Comparison of ENCODE assay signal across 9 cellular contexts in the genomic region with DNA sequence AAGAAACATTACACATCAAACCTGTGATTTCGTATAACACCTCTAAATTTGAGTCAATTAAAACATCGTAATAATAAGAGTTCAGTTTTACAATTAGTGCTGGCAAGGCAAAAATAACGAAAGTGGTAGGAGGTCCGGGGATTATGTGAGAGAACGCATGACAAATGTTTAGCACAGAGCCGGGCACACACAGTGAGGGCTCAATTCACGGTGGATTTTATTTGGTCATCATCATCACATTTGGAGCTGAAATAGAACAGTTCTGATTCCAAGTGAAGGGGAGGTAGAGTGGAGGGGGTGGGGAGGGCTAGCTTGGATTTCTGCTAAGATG. TPM values are rescaled to one million over a fixed set of nuclear protein-coding genes. Genes with fewer than 3 reads are reported as not detected.
DNase-seq lines count a peak whose midpoint lies in the region; ATAC-seq and TF ChIP-seq lines count a peak whose summit lies in the region.
"Had no signal": no experiment of that assay in that cellular context is flagged by ENCODE, and none has a peak within 500 bp of the region (broad histone marks: within the 10 kb centered on the region; RNA-seq: fewer than 3 reads in every experiment).

No MANE protein-coding gene starts in this region.

- H3K4me3 ChIP-seq in DND-41 (ENCODE audit: low read depth in 1 of 2, low read length in 2 of 2) (peak overlapping the region in 1 of 2 experiments; percentile 65; a peak in 3 of 4 replicates), PC-9 (peak overlapping the region; percentile 91), epithelial cell of proximal tubule (ENCODE audit: low read depth, low read length) (peak overlapping the region; percentile 78), trophoblast cell (ENCODE audit: low read depth, low read length) (no peak overlapping the region)

- H3K18ac ChIP-seq in trophoblast cell (ENCODE audit: low read length), result no peak overlapping the region

- no peak for ATAC-seq in DND-41 (ENCODE audit: insufficient read depth, low read depth)
- no peak for ATAC-seq in GM18867 (IDR thresholded peaks at IDR 0.05; ENCODE audit: unreplicated experiment)

- H4K20me1 ChIP-seq in DND-41 (ENCODE audit: insufficient read depth, low read length) (no peaks in the 10 kb centered on the region), PC-9 (ENCODE audit: insufficient read depth) (no peaks in the 10 kb centered on the region)

- H3K27me3 ChIP-seq in DND-41 (ENCODE audit: insufficient read depth, low read length, poor library complexity) (no peaks in the 10 kb centered on the region), PC-9 (ENCODE audit: insufficient read depth, low read depth) (no peaks in the 10 kb centered on the region), trophoblast cell (ENCODE audit: insufficient read depth, low read length) (no peaks in the 10 kb centered on the region)

- H2BK120ac ChIP-seq in trophoblast cell (ENCODE audit: insufficient read depth, low read length, poor library complexity), result no peak overlapping the region

- H3K27ac ChIP-seq in DND-41 (ENCODE audit: low read length), result no peak overlapping the region
- H3K27ac ChIP-seq in PC-9, result peak overlapping the region; percentile 47; the same call in 1 of the 2 replicates
- no peak overlapping the region for H3K27ac ChIP-seq in trophoblast cell (ENCODE audit: low read depth, low read length)

- H3K23ac ChIP-seq in trophoblast cell (ENCODE audit: low read length), result no peak overlapping the region

- TF ChIP-seq CTCF in DND-41 (IDR thresholded peaks at IDR 0.05; ENCODE audit: borderline replicate concordance, extremely low read depth, low read length, poor library complexity, severe bottlenecking) (no peak), PC-9 (conservative IDR thresholded peaks at IDR 0.05) (no peak), epithelial cell of proximal tubule (conservative IDR thresholded peaks at IDR 0.05; ENCODE audit: low read depth, low read length) (no peak)

- no CpG with 5 or more reads among the region's 7 CpGs for WGBS in trophoblast cell (ENCODE audit: extremely low coverage, insufficient coverage, insufficient read length)

- DNase-seq in DND-41, result no peak
- no peak for DNase-seq in PC-9
- DNase-seq in epithelial cell of proximal tubule (ENCODE audit: low read depth), result no peak
- DNase-seq in trophoblast cell, result no peak
- no peak for DNase-seq in NCI-H1930 (lab: John Stamatoyannopoulos, UW)
- no peak for DNase-seq in NCI-H526 (lab: John Stamatoyannopoulos, UW)
- DNase-seq in DMS53 treated with DMSO at 0.1 percent for 48 hours (lab: John Stamatoyannopoulos, UW; ENCODE audit: unreplicated experiment), result no peak
- DNase-seq: central memory CD4-positive, alpha-beta T cell had no signal

- peak overlapping the region; percentile 47 for H4K8ac ChIP-seq in trophoblast cell (ENCODE audit: low read depth, low read length)

- no peak overlapping the region for H3K14ac ChIP-seq in trophoblast cell (ENCODE audit: low read length)

- H2AFZ ChIP-seq in DND-41 (ENCODE audit: low read depth, low read length), result peak overlapping the region; percentile 80
- peak overlapping the region; percentile 98 for H2AFZ ChIP-seq in PC-9
- no peak overlapping the region for H2AFZ ChIP-seq in trophoblast cell (ENCODE audit: insufficient read depth, low read length, poor library complexity)

- H4K91ac ChIP-seq in trophoblast cell (ENCODE audit: low read depth, low read length), result no peak overlapping the region

- no peak overlapping the region for H2BK12ac ChIP-seq in trophoblast cell (ENCODE audit: low read length)

- no peak overlapping the region for H2BK5ac ChIP-seq in trophoblast cell (ENCODE audit: low read depth, low read length, poor library complexity)

- intact Hi-C loops in PC-9 (cut with micrococcal nuclease; ENCODE audit: unreplicated experiment), result loop anchor here (2.0 kb wide), 2 partner anchors 18 to 24 kb away; no protein-coding TSS in a partner anchor

- no peaks in the 10 kb centered on the region for H3K9me2 ChIP-seq in PC-9 (ENCODE audit: insufficient read depth)

- H3K4me2 ChIP-seq in DND-41 (ENCODE audit: insufficient read depth, low read length) (peak overlapping the region; percentile 96), PC-9 (peak overlapping the region; percentile 88), trophoblast cell (ENCODE audit: low read length) (peak overlapping the region; percentile 100)

- H4K12ac ChIP-seq in trophoblast cell (ENCODE audit: low read depth, low read length), result no peak overlapping the region

- CTCF ChIA-PET in PC-9 (lab: Charles Lee), result interaction anchor here (0.7 to 1.8 kb wide), 4 partner anchors 12 to 326 kb away, joined by 3 to 11 read pairs (median 4); no protein-coding TSS in a partner anchor

- POLR2A ChIA-PET in PC-9 (lab: Charles Lee; ENCODE audit: unreplicated experiment), result no interaction called here

- H3K4me1 ChIP-seq in DND-41 (ENCODE audit: insufficient read depth, low read length) (peaks cover 17% of the 10 kb centered on the region), PC-9 (replicated peaks; ENCODE audit: insufficient read depth) (peaks cover 6% of the 10 kb centered on the region; the same call in 1 of the 2 replicates), trophoblast cell (ENCODE audit: control insufficient read depth in 1 of 2, insufficient read depth in 2 of 2, low read length in 2 of 2) (peaks cover 0 to 6% of the 10 kb centered on the region in 2 experiments)

- BruUV-seq in PC-9 (replicated peaks; lab: Mats Ljungman, UMichigan), result no TSS peak

- H3K4ac ChIP-seq in trophoblast cell (ENCODE audit: low read depth, low read length), result no peak overlapping the region

- H3K79me1 ChIP-seq in trophoblast cell (ENCODE audit: low read length), result peaks cover 4% of the 10 kb centered on the region

- H3K36me3 ChIP-seq in DND-41 (ENCODE audit: insufficient read depth, low read length), result no peaks in the 10 kb centered on the region
- no peaks in the 10 kb centered on the region for H3K36me3 ChIP-seq in PC-9 (ENCODE audit: low read depth)
- no peaks in the 10 kb centered on the region for H3K36me3 ChIP-seq in trophoblast cell (ENCODE audit: control insufficient read depth in 1 of 2, insufficient read depth in 2 of 2, low read length in 2 of 2)

- H2AK5ac ChIP-seq in trophoblast cell (ENCODE audit: low read length), result no peak overlapping the region

- H3K79me2 ChIP-seq in DND-41 (ENCODE audit: insufficient read depth, low read length) (no peaks in the 10 kb centered on the region), PC-9 (ENCODE audit: low read depth) (no peaks in the 10 kb centered on the region), trophoblast cell (ENCODE audit: control insufficient read depth, insufficient read depth, low read length, poor library complexity) (no peaks in the 10 kb centered on the region)

- peak overlapping the region; percentile 58; the same call in 1 of the 2 replicates for H3K9ac ChIP-seq in DND-41 (ENCODE audit: low read depth, low read length)
- no peak overlapping the region for H3K9ac ChIP-seq in trophoblast cell (ENCODE audit: low read length)

- peaks cover 9% of the 10 kb centered on the region; the same call in 1 of the 2 replicates for H3F3A ChIP-seq in PC-9 (ENCODE audit: insufficient read depth, low read depth)

- H3K9me3 ChIP-seq in DND-41 (ENCODE audit: insufficient read depth, low read length, severe bottlenecking) (no peaks in the 10 kb centered on the region), PC-9 (ENCODE audit: insufficient read depth, low read depth) (no peaks in the 10 kb centered on the region), trophoblast cell (ENCODE audit: insufficient read depth, low read depth, low read length) (peaks cover 5% of the 10 kb centered on the region)

RNA-seq across cellular contexts. Expression of a gene that starts 20.0 kb away (rescaled TPM):
- total RNA-seq in PC-9 (2021), result 404 and 584 TPM in 2 replicates
- 464 and 548 TPM in 2 replicates for total RNA-seq in epithelial cell of proximal tubule
- 1,042 and 1,059 TPM in 2 replicates for polyA plus RNA-seq in trophoblast cell (2013)
